ENCODE assay signal across 1 cellular context in the genomic region with DNA sequence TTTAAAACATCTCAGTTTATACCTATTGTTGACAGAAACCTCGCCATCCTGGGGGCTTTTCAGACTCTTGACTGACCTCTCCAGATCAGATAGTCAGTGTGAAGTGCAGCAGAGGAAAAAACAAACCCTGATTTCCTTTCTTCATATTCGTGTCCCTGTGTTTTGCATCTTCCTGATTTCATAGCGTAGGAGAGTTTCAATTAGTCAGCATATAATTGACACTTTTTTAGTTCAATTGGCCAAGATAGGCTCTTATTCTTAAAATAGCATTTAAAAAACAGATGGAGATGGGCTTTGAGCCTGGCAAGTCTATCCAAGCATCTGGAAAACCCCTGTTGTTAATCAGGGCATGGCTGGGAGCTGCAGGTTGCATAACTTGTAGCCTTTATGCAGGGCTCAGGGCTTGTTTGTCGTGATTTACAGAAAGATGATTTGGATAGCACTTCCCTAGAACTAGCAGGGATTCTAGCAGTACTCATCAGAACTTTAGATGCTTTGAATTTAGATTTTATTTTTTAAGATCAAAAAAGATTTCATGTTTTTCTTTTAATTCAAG.
TF ChIP-seq lines count a peak whose summit lies in the region.

No MANE protein-coding gene starts in this region.

TF ChIP-seq in H1, 55 proteins besides CTCF, POLR2A, EP300 and RAD21:
- TF ChIP-seq CEBPB (IDR thresholded peaks at IDR 0.05; ENCODE audit: low read depth, low read length) (peak; percentile 63), RFX5 (IDR thresholded peaks at IDR 0.05; ENCODE audit: borderline replicate concordance, low read depth, low read length) (no peak)
